In the genomic region with DNA sequence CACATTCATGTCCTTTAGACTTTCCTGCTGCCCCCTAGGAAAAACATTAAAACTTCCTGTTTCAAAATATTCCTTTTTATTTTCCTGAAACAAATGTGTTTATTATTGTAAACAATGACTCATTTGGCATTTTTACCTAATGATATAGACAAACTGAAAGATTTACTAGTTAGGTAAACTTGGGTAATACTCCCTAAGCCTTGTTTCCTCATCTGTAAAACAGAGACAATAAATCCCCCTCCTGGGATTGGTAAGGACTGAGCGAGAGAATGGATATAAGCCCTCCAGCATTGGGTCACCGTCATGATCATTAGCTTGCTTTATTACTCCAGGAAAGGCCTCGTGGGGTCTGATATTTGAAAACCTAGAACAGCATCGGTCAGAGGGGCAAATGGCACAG, we compare ENCODE assay signal across 18 cellular contexts. TPM values are rescaled to one million over a fixed set of nuclear protein-coding genes. Genes with fewer than 3 reads are reported as not detected.
DNase-seq lines count a peak whose midpoint lies in the region; TF ChIP-seq lines count a peak whose summit lies in the region.
"Had no signal": no experiment of that assay in that cellular context is flagged by ENCODE, and none has a peak within 500 bp of the region (broad histone marks: within the 10 kb centered on the region; RNA-seq: fewer than 3 reads in every experiment).

No MANE protein-coding gene starts in this region.

- H3K27ac ChIP-seq in 22Rv1: peak overlapping the region; percentile 96
- no peak overlapping the region for H3K27ac ChIP-seq in HEK293 (ENCODE audit: extremely low read depth, low read depth, low read length)
- H3K27ac ChIP-seq in PC-9: peak overlapping the region; percentile 2; the same call in 1 of the 2 replicates
- H3K27ac ChIP-seq: GM23248, SJSA1 had no signal

- TF ChIP-seq CTCF in 22Rv1 (IDR thresholded peaks at IDR 0.05) (no peak), HEK293 (tag by site-specific recombination; IDR thresholded peaks at IDR 0.05) (no peak), PC-9 (conservative IDR thresholded peaks at IDR 0.05) (no peak; the same call in 1 of the 2 replicates), fibroblast of villous mesenchyme (IDR thresholded peaks at IDR 0.05; ENCODE audit: insufficient read depth, low read depth, low read length) (no peak)

- intact Hi-C loops in PC-9 (cut with micrococcal nuclease; ENCODE audit: unreplicated experiment): no loop called here

- H3K4me3 ChIP-seq in HEK293 (ENCODE audit: low read depth, low read length): no peak overlapping the region
- H3K4me3 ChIP-seq in PC-9: no peak overlapping the region
- H3K4me3 ChIP-seq in fibroblast of villous mesenchyme (ENCODE audit: low read depth, low read length): no peak overlapping the region
- H3K4me3 ChIP-seq: GM23248, SJSA1 had no signal

- no peaks in the 10 kb centered on the region for H4K20me1 ChIP-seq in PC-9 (ENCODE audit: insufficient read depth)

- H3K36me3 ChIP-seq in HEK293 (ENCODE audit: control insufficient read depth in 2 of 2, insufficient read depth in 1 of 2, low read length in 2 of 2) (no peaks in the 10 kb centered on the region), PC-9 (ENCODE audit: low read depth) (no peaks in the 10 kb centered on the region)
- H3K36me3 ChIP-seq: BE2C, SJSA1 had no signal

- H3K4me1 ChIP-seq in HEK293 (ENCODE audit: control insufficient read depth, insufficient read depth, low read length): peaks cover 8% of the 10 kb centered on the region; the same call in 1 of the 2 replicates
- peaks cover 32% of the 10 kb centered on the region for H3K4me1 ChIP-seq in PC-9 (replicated peaks; ENCODE audit: insufficient read depth)
- H3K4me1 ChIP-seq: BE2C had no signal

- H3K79me2 ChIP-seq in PC-9 (ENCODE audit: low read depth): no peaks in the 10 kb centered on the region

- POLR2A ChIA-PET in HEK293 (lab: Yijun Ruan, JAX): no interaction called here
- POLR2A ChIA-PET in PC-9 (lab: Charles Lee; ENCODE audit: unreplicated experiment): no interaction called here

- no peak overlapping the region for H2AFZ ChIP-seq in PC-9
- H2AFZ ChIP-seq: GM23248 had no signal

- H3K9me3 ChIP-seq in HEK293 (ENCODE audit: control insufficient read depth, insufficient read depth, low read depth, low read length): no peaks in the 10 kb centered on the region
- 0 out of 2 replicates have a peak, but pooled peaks cover 2% of the 10 kb centered on the region for H3K9me3 ChIP-seq in PC-9 (ENCODE audit: insufficient read depth, low read depth)
- H3K9me3 ChIP-seq: BE2C, SJSA1 had no signal

- H3K4me2 ChIP-seq in PC-9: 0 out of 2 replicates have a peak overlapping the region, but pooled peaks have one; percentile 14

- no peaks in the 10 kb centered on the region for H3K9me2 ChIP-seq in PC-9 (ENCODE audit: insufficient read depth)

- no peaks in the 10 kb centered on the region for H3K27me3 ChIP-seq in PC-9 (ENCODE audit: insufficient read depth, low read depth)
- H3K27me3 ChIP-seq: BE2C, SJSA1 had no signal

- peaks cover 16% of the 10 kb centered on the region for H3F3A ChIP-seq in PC-9 (ENCODE audit: insufficient read depth, low read depth)

- CTCF ChIA-PET in HEK293 (lab: Yijun Ruan, JAX): interaction anchor here (0.6 to 1.6 kb wide), 3 partner anchors 51 to 398 kb away, joined by 3 to 4 read pairs (median 3); no protein-coding TSS in a partner anchor
- CTCF ChIA-PET in PC-9 (lab: Charles Lee): no interaction called here

- DNase-seq in PC-9 (peak in 1 of 2 experiments; percentile 75), fibroblast of villous mesenchyme (ENCODE audit: low read depth) (peak; percentile 51), NCI-H510A treated with DMSO at 0.1 percent for 48 hours (lab: John Stamatoyannopoulos, UW) (no peak), RPMI8226 (no peak), AG20443 (ENCODE audit: low spot score) (no peak)
- DNase-seq: BE2C; CD4-positive, CD25-positive, alpha-beta regulatory T cell; COR-L47; DMS 273 treated with DMSO at 0.1 percent for 48 hours; GM23248; H9; NCI-H1694; NCI-H2171 treated with DMSO at 0.1 percent for 48 hours; NCI-H526 had no signal

- no TSS peak for BruUV-seq in PC-9 (replicated peaks; lab: Mats Ljungman, UMichigan)

TF ChIP-seq in HEK293, 187 proteins besides CTCF, POLR2A, EP300 and RAD21 (continues in another document):
- TF ChIP-seq SP7 (tag by site-specific recombination; IDR thresholded peaks at IDR 0.05): peak; percentile 40; the same call in 1 of the 2 replicates
- 0 out of 2 replicates have a peak, but pooled peaks have one; percentile 23 for TF ChIP-seq FEZF1 (tag by site-specific recombination; IDR thresholded peaks at IDR 0.05)
- peak; percentile 80 for TF ChIP-seq TRIM28 (IDR thresholded peaks at IDR 0.05; ENCODE audit: borderline replicate concordance, low read length)
- TF ChIP-seq, protein P1, sequence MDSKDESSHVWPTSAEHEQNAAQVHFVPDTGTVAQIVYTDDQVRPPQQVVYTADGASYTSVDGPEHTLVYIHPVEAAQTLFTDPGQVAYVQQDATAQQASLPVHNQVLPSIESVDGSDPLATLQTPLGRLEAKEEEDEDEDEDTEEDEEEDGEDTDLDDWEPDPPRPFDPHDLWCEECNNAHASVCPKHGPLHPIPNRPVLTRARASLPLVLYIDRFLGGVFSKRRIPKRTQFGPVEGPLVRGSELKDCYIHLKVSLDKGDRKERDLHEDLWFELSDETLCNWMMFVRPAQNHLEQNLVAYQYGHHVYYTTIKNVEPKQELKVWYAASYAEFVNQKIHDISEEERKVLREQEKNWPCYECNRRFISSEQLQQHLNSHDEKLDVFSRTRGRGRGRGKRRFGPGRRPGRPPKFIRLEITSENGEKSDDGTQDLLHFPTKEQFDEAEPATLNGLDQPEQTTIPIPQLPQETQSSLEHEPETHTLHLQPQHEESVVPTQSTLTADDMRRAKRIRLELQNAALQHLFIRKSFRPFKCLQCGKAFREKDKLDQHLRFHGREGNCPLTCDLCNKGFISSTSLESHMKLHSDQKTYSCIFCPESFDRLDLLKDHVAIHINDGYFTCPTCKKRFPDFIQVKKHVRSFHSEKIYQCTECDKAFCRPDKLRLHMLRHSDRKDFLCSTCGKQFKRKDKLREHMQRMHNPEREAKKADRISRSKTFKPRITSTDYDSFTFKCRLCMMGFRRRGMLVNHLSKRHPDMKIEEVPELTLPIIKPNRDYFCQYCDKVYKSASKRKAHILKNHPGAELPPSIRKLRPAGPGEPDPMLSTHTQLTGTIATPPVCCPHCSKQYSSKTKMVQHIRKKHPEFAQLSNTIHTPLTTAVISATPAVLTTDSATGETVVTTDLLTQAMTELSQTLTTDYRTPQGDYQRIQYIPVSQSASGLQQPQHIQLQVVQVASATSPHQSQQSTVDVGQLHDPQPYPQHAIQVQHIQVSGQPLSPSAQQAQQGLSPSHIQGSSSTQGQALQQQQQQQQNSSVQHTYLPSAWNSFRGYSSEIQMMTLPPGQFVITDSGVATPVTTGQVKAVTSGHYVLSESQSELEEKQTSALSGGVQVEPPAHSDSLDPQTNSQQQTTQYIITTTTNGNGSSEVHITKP (tag by site-specific recombination; IDR thresholded peaks at IDR 0.05): peak; percentile 24; the same call in 1 of the 2 replicates
- TF ChIP-seq ZNF354C (tag by site-specific recombination; IDR thresholded peaks at IDR 0.05; ENCODE audit: borderline replicate concordance, low read depth): no peak
- TF ChIP-seq ZNF140 (tag by site-specific recombination; IDR thresholded peaks at IDR 0.05): no peak
- 0 out of 2 replicates have a peak, but pooled peaks have one; percentile 44 for TF ChIP-seq KLF10 (tag by site-specific recombination; IDR thresholded peaks at IDR 0.05)
- no peak for TF ChIP-seq ZNF548 (tag by site-specific recombination; IDR thresholded peaks at IDR 0.05)
- 0 out of 2 replicates have a peak, but pooled peaks have one; percentile 34 for TF ChIP-seq ZNF843 (tag by site-specific recombination; IDR thresholded peaks at IDR 0.05)
- TF ChIP-seq ZBTB20 (tag by site-specific recombination; IDR thresholded peaks at IDR 0.05): no peak
- TF ChIP-seq ZNF629 (tag by site-specific recombination; IDR thresholded peaks at IDR 0.05): peak; percentile 85
- TF ChIP-seq ZNF24 (tag by site-specific recombination; IDR thresholded peaks at IDR 0.05): 0 out of 2 replicates have a peak, but pooled peaks have one; percentile 27
- peak; percentile 70; the same call in 1 of the 2 replicates for TF ChIP-seq MZF1 (tag by site-specific recombination; IDR thresholded peaks at IDR 0.05; ENCODE audit: borderline replicate concordance)
- no peak for TF ChIP-seq SP2 (tag by site-specific recombination; IDR thresholded peaks at IDR 0.05)
- TF ChIP-seq ZNF549 (tag by site-specific recombination; IDR thresholded peaks at IDR 0.05): no peak
- TF ChIP-seq ZNF585B (tag by site-specific recombination; IDR thresholded peaks at IDR 0.05): no peak

RNA-seq across cellular contexts. Expression of a gene that starts 59.8 kb away (rescaled TPM):
- total RNA-seq in PC-9 (2021) (not detected in 2 replicates), fibroblast of villous mesenchyme (1.9 and 2.6 TPM in 2 replicates)
- total RNA-seq: A172, SJSA1 had no signal
